9 cellular contexts compared by ENCODE assay signal in genomic region chr2:24950100-24950499, GRCh38.
"Had no signal": no experiment of that assay in that cellular context is flagged by ENCODE, and none has a peak within 500 bp of the region (broad histone marks: within the 10 kb centered on the region; RNA-seq: fewer than 3 reads in every experiment).

No MANE protein-coding gene starts in this region.

- DNase-seq: H9, HCEC 1CT, Karpas-422, KBM-7 had no signal

- H2AFZ ChIP-seq: GM23338 had no signal

- ATAC-seq: GM23338 had no signal

- H3K27ac Mint-ChIP-seq: GM23338, H9 had no signal

- H3K4me3 ChIP-seq: GM23338 had no signal

- H3K4me1 Mint-ChIP-seq: GM23338, H9 had no signal

- H3K4me3 Mint-ChIP-seq: GM23338, H9 had no signal

- H3K4me2 ChIP-seq: GM23338, KMS-11 had no signal

- H3K27ac ChIP-seq: KMS-11 had no signal

- FAIRE-seq: H1, H54, HTR-8/SVneo had no signal

- H3K9ac ChIP-seq: KMS-11 had no signal

- H3K9me3 Mint-ChIP-seq: GM23338 had no signal
